ENCODE assay signal across 26 cellular contexts in the genomic region with DNA sequence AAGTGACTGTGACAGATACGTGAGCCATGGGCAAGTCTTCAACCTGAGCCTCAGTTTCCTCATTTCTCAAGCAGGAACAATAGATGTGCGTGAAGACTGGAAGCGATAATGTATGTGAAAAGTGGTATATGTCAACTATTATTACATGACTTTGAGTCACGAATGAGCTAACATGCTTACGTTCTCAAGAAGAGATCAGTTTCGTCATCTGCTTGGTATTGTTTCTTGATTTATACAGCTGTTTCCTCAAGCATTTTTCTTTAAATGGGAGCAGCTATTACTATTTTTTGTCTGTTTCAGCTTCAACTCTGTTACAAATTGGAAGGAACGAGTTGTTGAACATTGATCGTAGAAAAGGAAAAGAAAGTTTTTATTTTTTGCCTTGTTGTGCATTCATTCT.
"Had no signal": no experiment of that assay in that cellular context is flagged by ENCODE, and none has a peak within 500 bp of the region (broad histone marks: within the 10 kb centered on the region; RNA-seq: fewer than 3 reads in every experiment).

No MANE protein-coding gene starts in this region.

- H3K4me1 ChIP-seq: right lobe of liver had no signal

- H3K27me3 ChIP-seq: ascending aorta, esophagus muscularis mucosa, right lobe of liver had no signal

- H3K36me3 ChIP-seq: ascending aorta, brain microvascular endothelial cell, esophagus muscularis mucosa, left ventricle myocardium inferior, right lobe of liver, thoracic aorta had no signal

- DNase-seq: activated CD4-positive, alpha-beta memory T cell treated with anti-CD3 and anti-CD28 coated beads for 36 hours; activated CD4-positive, alpha-beta T cell treated with anti-CD3 and anti-CD28 coated beads, Interleukin-2, amount 10 ng/mL, durations not matched to agents 24 days and 14 days; activated CD4-positive, CD25-positive, alpha-beta regulatory T cell treated with anti-CD3 and anti-CD28 coated beads, Interleukin-2, amount 50 U/mL, for 72 hours; activated CD8-positive, alpha-beta memory T cell treated with anti-CD3 and anti-CD28 coated beads, Interleukin-2, amount 50 U/mL, for 48 hours; activated gamma-delta T cell; activated naive CD4-positive, alpha-beta T cell treated with anti-CD3 and anti-CD28 coated beads, Interleukin-2, amount 10 ng/mL, durations not matched to agents 7 days and 5 days; activated naive CD8-positive, alpha-beta T cell treated with anti-CD3 and anti-CD28 coated beads, Interleukin-2, amount 10 ng/mL, durations not matched to agents 7 days and 5 days; activated T-cell treated with anti-CD3 and anti-CD28 coated beads, Interleukin-2, amount 50 U/mL, for 24 hours; brain microvascular endothelial cell; cortex of kidney; foreskin melanocyte; islet precursor cell; left ventricle myocardium inferior; posterior cingulate gyrus; right lobe of liver; stimulated activated CD4-positive, alpha-beta T cell treated with anti-CD3 and anti-CD28 coated beads, Interleukin-12 subunit alpha, Interleukin-12 subunit beta, amount 100 ng/mL, for 4 hours; stimulated activated CD4-positive, alpha-beta T cell treated with anti-CD3 and anti-CD28 coated beads, Interleukin-4, amount 100 ng/mL, for 1 hour; stimulated activated naive CD8-positive, alpha-beta T cell treated with anti-CD3 and anti-CD28 coated beads, Interleukin-15, Interleukin-2, amounts not matched to agents 100 U/mL and 50 U/mL, for 24 hours; T-helper 17 cell; T1000; trophoblast cell had no signal

- H3K27me3 Mint-ChIP-seq: activated CD4-positive, alpha-beta memory T cell treated with anti-CD3 and anti-CD28 coated beads for 36 hours; activated naive CD4-positive, alpha-beta T cell treated with anti-CD3 and anti-CD28 coated beads, Interleukin-2, amount 10 ng/mL, durations not matched to agents 7 days and 5 days; activated naive CD8-positive, alpha-beta T cell treated with anti-CD3 and anti-CD28 coated beads, Interleukin-2, amount 10 ng/mL, durations not matched to agents 7 days and 5 days; activated T-cell treated with anti-CD3 and anti-CD28 coated beads, Interleukin-2, amount 50 U/mL, for 24 hours had no signal

- H3K9me3 Mint-ChIP-seq: activated CD4-positive, alpha-beta memory T cell treated with anti-CD3 and anti-CD28 coated beads for 36 hours; activated CD4-positive, alpha-beta T cell treated with anti-CD3 and anti-CD28 coated beads, Interleukin-2, amount 10 ng/mL, durations not matched to agents 24 days and 14 days; activated naive CD4-positive, alpha-beta T cell treated with anti-CD3 and anti-CD28 coated beads, Interleukin-2, amount 10 ng/mL, durations not matched to agents 7 days and 5 days; activated naive CD8-positive, alpha-beta T cell treated with anti-CD3 and anti-CD28 coated beads, Interleukin-2, amount 10 ng/mL, durations not matched to agents 7 days and 5 days; activated T-cell treated with anti-CD3 and anti-CD28 coated beads, Interleukin-2, amount 50 U/mL, for 24 hours; nephron had no signal

- ATAC-seq: right lobe of liver; stimulated activated naive CD8-positive, alpha-beta T cell treated with anti-CD3 and anti-CD28 coated beads, Interleukin-15, Interleukin-2, amounts not matched to agents 100 U/mL and 50 U/mL, for 24 hours; T-helper 17 cell had no signal

- H3K4me3 Mint-ChIP-seq: activated CD4-positive, alpha-beta memory T cell treated with anti-CD3 and anti-CD28 coated beads for 36 hours; activated CD4-positive, alpha-beta T cell treated with anti-CD3 and anti-CD28 coated beads, Interleukin-2, amount 10 ng/mL, durations not matched to agents 24 days and 14 days; activated naive CD4-positive, alpha-beta T cell treated with anti-CD3 and anti-CD28 coated beads, Interleukin-2, amount 10 ng/mL, durations not matched to agents 7 days and 5 days; activated naive CD8-positive, alpha-beta T cell treated with anti-CD3 and anti-CD28 coated beads, Interleukin-2, amount 10 ng/mL, durations not matched to agents 7 days and 5 days; activated T-cell treated with anti-CD3 and anti-CD28 coated beads, Interleukin-2, amount 50 U/mL, for 24 hours; nephron; T-helper 17 cell had no signal

- H3K9me3 ChIP-seq: ascending aorta, esophagus muscularis mucosa, left ventricle myocardium inferior, right lobe of liver, thoracic aorta had no signal

- H3K36me3 Mint-ChIP-seq: activated CD4-positive, alpha-beta memory T cell treated with anti-CD3 and anti-CD28 coated beads for 36 hours; activated naive CD4-positive, alpha-beta T cell treated with anti-CD3 and anti-CD28 coated beads, Interleukin-2, amount 10 ng/mL, durations not matched to agents 7 days and 5 days; activated naive CD8-positive, alpha-beta T cell treated with anti-CD3 and anti-CD28 coated beads, Interleukin-2, amount 10 ng/mL, durations not matched to agents 7 days and 5 days had no signal

- H3K27ac ChIP-seq: ascending aorta, brain microvascular endothelial cell, esophagus muscularis mucosa, left ventricle myocardium inferior, right lobe of liver, skin epidermis, thoracic aorta had no signal

- H3K4me3 ChIP-seq: ascending aorta, esophagus muscularis mucosa, left ventricle myocardium inferior, right lobe of liver, skin epidermis, thoracic aorta had no signal

- H3K4me1 Mint-ChIP-seq: activated naive CD4-positive, alpha-beta T cell treated with anti-CD3 and anti-CD28 coated beads, Interleukin-2, amount 10 ng/mL, durations not matched to agents 7 days and 5 days; activated naive CD8-positive, alpha-beta T cell treated with anti-CD3 and anti-CD28 coated beads, Interleukin-2, amount 10 ng/mL, durations not matched to agents 7 days and 5 days; T-helper 17 cell had no signal

- H3K27ac Mint-ChIP-seq: activated CD4-positive, alpha-beta memory T cell treated with anti-CD3 and anti-CD28 coated beads for 36 hours; activated CD4-positive, alpha-beta T cell treated with anti-CD3 and anti-CD28 coated beads, Interleukin-2, amount 10 ng/mL, durations not matched to agents 24 days and 14 days; activated naive CD4-positive, alpha-beta T cell treated with anti-CD3 and anti-CD28 coated beads, Interleukin-2, amount 10 ng/mL, durations not matched to agents 7 days and 5 days; activated naive CD8-positive, alpha-beta T cell treated with anti-CD3 and anti-CD28 coated beads, Interleukin-2, amount 10 ng/mL, durations not matched to agents 7 days and 5 days; activated T-cell treated with anti-CD3 and anti-CD28 coated beads, Interleukin-2, amount 50 U/mL, for 24 hours; T-helper 17 cell had no signal
